22 cellular contexts compared by ENCODE assay signal in the genomic region with DNA sequence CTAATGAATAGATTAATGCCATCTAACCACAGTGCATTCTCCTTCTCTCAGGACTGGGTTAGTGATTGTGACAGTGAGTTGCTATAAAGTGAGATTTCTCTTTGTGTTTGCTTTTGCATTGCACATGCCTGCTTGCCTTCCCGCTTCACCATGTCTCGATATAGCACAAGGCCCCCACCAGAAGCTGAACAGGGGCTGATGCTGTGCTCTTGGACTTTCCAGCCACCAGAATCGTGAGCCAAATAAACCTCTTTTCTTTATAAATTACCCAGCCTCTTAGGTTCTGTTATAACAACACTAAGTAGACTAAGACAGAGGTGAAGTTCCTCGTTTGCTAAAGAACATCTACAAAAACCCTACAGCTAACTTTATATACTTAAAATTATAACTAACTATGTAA.
DNase-seq lines count a peak whose midpoint lies in the region; ATAC-seq, FAIRE-seq and TF ChIP-seq lines count a peak whose summit lies in the region.
"Had no signal": no experiment of that assay in that cellular context is flagged by ENCODE, and none has a peak within 500 bp of the region (broad histone marks: within the 10 kb centered on the region; RNA-seq: fewer than 3 reads in every experiment).

No MANE protein-coding gene starts in this region.

- no peak for TF ChIP-seq POLR2A in spleen (IDR thresholded peaks at IDR 0.05)

- H3K27me3 ChIP-seq in osteoblast (ENCODE audit: insufficient read depth, low read length) (no peaks in the 10 kb centered on the region), spleen (replicated peaks in 1 of 7) (peaks cover 0 to 32% (median 0%) of the 10 kb centered on the region in 7 donors)
- H3K27me3 ChIP-seq: BLaER1 treated with 17β-estradiol and CSF1 and Interleukin-3, amounts not matched to agents 10 nM and 100 nM had no signal

- no peaks in the 10 kb centered on the region for H4K20me1 ChIP-seq in osteoblast (ENCODE audit: insufficient read depth, low read length)
- H4K20me1 ChIP-seq: BLaER1 treated with 17β-estradiol and CSF1 and Interleukin-3, amounts not matched to agents 10 nM and 100 nM had no signal

- intact Hi-C loops in spleen (cut with DNase I; ENCODE audit: low total_unique reads) = no loop called here

- H3K36me3 ChIP-seq in osteoblast (ENCODE audit: insufficient read depth, low read length) = no peaks in the 10 kb centered on the region
- no peaks in the 10 kb centered on the region for H3K36me3 ChIP-seq in spleen
- H3K36me3 ChIP-seq: BLaER1 treated with 17β-estradiol and CSF1 and Interleukin-3, amounts not matched to agents 10 nM and 100 nM had no signal

- no peaks in the 10 kb centered on the region for H3K79me2 ChIP-seq in osteoblast (ENCODE audit: insufficient read depth, low read length)

- H3K27ac ChIP-seq in osteoblast (ENCODE audit: low read depth, low read length) (no peak overlapping the region), spleen (no peak overlapping the region)
- H3K27ac ChIP-seq: A549; BLaER1 treated with 17β-estradiol and CSF1 and Interleukin-3, amounts not matched to agents 10 nM and 100 nM; C4-2B had no signal

- FAIRE-seq in A204.1 (lab: Jason Lieb, UNC) = peak; percentile 29
- FAIRE-seq in HTR-8/SVneo (lab: Jason Lieb, UNC) = peak; percentile 16
- FAIRE-seq: A549, D721Med, G401.6, GM12891, GM19239 had no signal

- H3K4me1 ChIP-seq in osteoblast (ENCODE audit: insufficient read depth, low read length) (no peaks in the 10 kb centered on the region), spleen (peaks cover 0 to 8% (median 0%) of the 10 kb centered on the region in 6 donors)
- H3K4me1 ChIP-seq: A549, Caco-2 had no signal

- H2AFZ ChIP-seq in osteoblast (ENCODE audit: low read length) = no peak overlapping the region

- WGBS in spleen, 5 donors = 66 to 78% (median 72%) methylated on average over 4 of the region's 4 CpGs

- no peak overlapping the region for H3K4me3 ChIP-seq in osteoblast (ENCODE audit: insufficient read depth, low read length)
- no peak overlapping the region for H3K4me3 ChIP-seq in spleen
- H3K4me3 ChIP-seq: A549; BLaER1 treated with 17β-estradiol and CSF1 and Interleukin-3, amounts not matched to agents 10 nM and 100 nM had no signal

- no peak for ATAC-seq in HG03159 (IDR thresholded peaks at IDR 0.05; ENCODE audit: unreplicated experiment)
- ATAC-seq: A549; CD8-positive, alpha-beta T cell had no signal

- H3K4me2 ChIP-seq in osteoblast (ENCODE audit: insufficient read depth, low read length) = no peak overlapping the region
- H3K4me2 ChIP-seq: A549; BLaER1 treated with 17β-estradiol and CSF1 and Interleukin-3, amounts not matched to agents 10 nM and 100 nM had no signal

- TF ChIP-seq CTCF in osteoblast (IDR thresholded peaks at IDR 0.05; ENCODE audit: extremely low read depth, low read depth, low read length) (no peak), spleen (IDR thresholded peaks at IDR 0.05 in 8 of 11, conservative IDR thresholded peaks at IDR 0.05 in 3 of 11) (no peak)

- DNase-seq in HTR-8/SVneo (ENCODE audit: insufficient read length, low spot score) (no peak), osteoblast (ENCODE audit: insufficient read length, low spot score, missing footprints) (peak; percentile 4), spleen (peak; percentile 5), NCI-H2081 treated with DMSO at 0.1 percent for 48 hours (lab: John Stamatoyannopoulos, UW) (no peak), T-helper 1 cell (no peak)
- DNase-seq: 8988T; AML-193; Caco-2; Calu3; CD4-positive, alpha-beta T cell; CD8-positive, alpha-beta T cell; DMS79 treated with DMSO at 0.1 percent for 48 hours; GF-D8 had no signal

- H3K9me3 ChIP-seq in osteoblast (ENCODE audit: low read depth, low read length) = no peaks in the 10 kb centered on the region
- H3K9me3 ChIP-seq in spleen = peaks cover 0 to 17% (median 6%) of the 10 kb centered on the region in 8 donors

Comparison
In these comparisons a context has a peak if more than half of its experiments do, and no peak if none do; other contexts are left out.
1. DNase-seq: peak in osteoblast (single experiment) and spleen (single experiment); none in HTR-8/SVneo (single experiment), NCI-H2081 treated with DMSO at 0.1 percent for 48 hours (single experiment) and T-helper 1 cell (0 of 5).